7 cellular contexts compared by ENCODE assay signal in genomic region chr16:3101018-3101840, GRCh38. TPM values are rescaled to one million over a fixed set of nuclear protein-coding genes. Genes with fewer than 3 reads are reported as not detected.
DNase-seq lines count a peak whose midpoint lies in the region; ATAC-seq and TF ChIP-seq lines count a peak whose summit lies in the region.

No MANE protein-coding gene starts in this region.

- no peak for TF ChIP-seq POLR2A in gastroesophageal sphincter (IDR thresholded peaks at IDR 0.05)

- TF ChIP-seq EP300 in gastroesophageal sphincter (IDR thresholded peaks at IDR 0.05), result no peak

- peak overlapping the region; percentile 84 for H3K27ac Mint-ChIP-seq in activated CD8-positive, alpha-beta T cell treated with anti-CD3 and anti-CD28 coated beads for 36 hours
- no peak overlapping the region for H3K27ac Mint-ChIP-seq in stimulated activated naive B cell treated with anti-CD40 and anti-IgM and Interleukin-4, amounts not matched to agents 10 μg/mL and 1 μg/mL and 100 μg/mL, for 72 hours

- no peaks in the 10 kb centered on the region for H3K36me3 Mint-ChIP-seq in activated CD8-positive, alpha-beta T cell treated with anti-CD3 and anti-CD28 coated beads for 36 hours (ENCODE audit: low read depth)
- no peaks in the 10 kb centered on the region for H3K36me3 Mint-ChIP-seq in stimulated activated naive B cell treated with anti-CD40 and anti-IgM and Interleukin-4, amounts not matched to agents 10 μg/mL and 1 μg/mL and 100 μg/mL, for 72 hours

- peak overlapping the region; percentile 68 for H3K4me3 Mint-ChIP-seq in activated CD8-positive, alpha-beta T cell treated with anti-CD3 and anti-CD28 coated beads for 36 hours
- H3K4me3 Mint-ChIP-seq in stimulated activated naive B cell treated with anti-CD40 and anti-IgM and Interleukin-4, amounts not matched to agents 10 μg/mL and 1 μg/mL and 100 μg/mL, for 72 hours, result peak overlapping the region; percentile 70 to 75

- no peaks in the 10 kb centered on the region for H3K9me3 ChIP-seq in gastroesophageal sphincter

- H3K9me3 Mint-ChIP-seq in activated CD8-positive, alpha-beta T cell treated with anti-CD3 and anti-CD28 coated beads for 36 hours, result no peaks in the 10 kb centered on the region
- H3K9me3 Mint-ChIP-seq in stimulated activated naive B cell treated with anti-CD40 and anti-IgM and Interleukin-4, amounts not matched to agents 10 μg/mL and 1 μg/mL and 100 μg/mL, for 72 hours, result no peaks in the 10 kb centered on the region

- no peaks in the 10 kb centered on the region for H3K27me3 Mint-ChIP-seq in activated CD8-positive, alpha-beta T cell treated with anti-CD3 and anti-CD28 coated beads for 36 hours
- no peaks in the 10 kb centered on the region for H3K27me3 Mint-ChIP-seq in stimulated activated naive B cell treated with anti-CD40 and anti-IgM and Interleukin-4, amounts not matched to agents 10 μg/mL and 1 μg/mL and 100 μg/mL, for 72 hours

- CTCF ChIA-PET in activated CD8-positive, alpha-beta T cell treated with anti-CD3 and anti-CD28 coated beads for 36 hours (lab: Charles Lee), result interaction anchor here (0.7 to 23.9 kb wide), 15 partner anchors 7 to 73 kb away, joined by 3 to 376 read pairs (median 3); partner anchors contain the start of gene ZNF213

- H3K4me3 ChIP-seq in GM06990 (replicated peaks; ENCODE audit: low read depth, low read length) (no peak overlapping the region; the same call in 1 of the 2 replicates), gastroesophageal sphincter (no peak overlapping the region)

- intact Hi-C loops in activated CD8-positive, alpha-beta T cell treated with anti-CD3 and anti-CD28 coated beads for 36 hours (cut with micrococcal nuclease), result no loop called here

- no peaks in the 10 kb centered on the region for H3K27me3 ChIP-seq in GM06990 (replicated peaks; ENCODE audit: control insufficient read depth, insufficient read depth, low read length)
- peaks cover 61% of the 10 kb centered on the region for H3K27me3 ChIP-seq in gastroesophageal sphincter

- peak overlapping the region in 3 of 4 donors; percentile 15 to 54 (median 47) for H3K27ac ChIP-seq in gastroesophageal sphincter

- H3K36me3 ChIP-seq in GM06990 (ENCODE audit: control insufficient read depth, insufficient read depth, low read length), result no peaks in the 10 kb centered on the region
- no peaks in the 10 kb centered on the region for H3K36me3 ChIP-seq in gastroesophageal sphincter

- peak; percentile 19 for ATAC-seq in activated CD8-positive, alpha-beta T cell treated with anti-CD3 and anti-CD28 coated beads for 36 hours
- ATAC-seq in gastroesophageal sphincter (no peak), GM21723 (IDR thresholded peaks at IDR 0.05; ENCODE audit: unreplicated experiment) (no peak), GM18907 (IDR thresholded peaks at IDR 0.05; ENCODE audit: unreplicated experiment) (no peak)
- no peak for ATAC-seq in stimulated activated naive B cell treated with anti-CD40 and anti-IgM and Interleukin-4, amounts not matched to agents 10 μg/mL and 1 μg/mL and 100 μg/mL, for 72 hours (replicated peaks)

- WGBS in gastroesophageal sphincter (ENCODE audit: low coverage in 1 of 2), 2 donors, result 27 to 52% methylated on average over 14 of the region's 29 CpGs

- POLR2A ChIA-PET in activated CD8-positive, alpha-beta T cell treated with anti-CD3 and anti-CD28 coated beads for 36 hours (lab: Charles Lee), result interaction anchor here (0.8 to 2.0 kb wide), 10 partner anchors 8 to 57 kb away, joined by 3 to 7 read pairs (median 3); no protein-coding TSS in a partner anchor

- peaks cover 0 to 27% (median 4%) of the 10 kb centered on the region in 3 donors for H3K4me1 ChIP-seq in gastroesophageal sphincter

- TF ChIP-seq CTCF in GM06990 (IDR thresholded peaks at IDR 0.05; ENCODE audit: insufficient read depth, low read length, poor library complexity, severe bottlenecking) (peak; percentile 69), gastroesophageal sphincter (IDR thresholded peaks at IDR 0.05) (peak in 2 of 4 experiments; percentile 13 to 41)
- peak; percentile 91 for TF ChIP-seq CTCF in activated CD8-positive, alpha-beta T cell treated with anti-CD3 and anti-CD28 coated beads for 36 hours (IDR thresholded peaks at IDR 0.05)

- peaks cover 27% of the 10 kb centered on the region for H3K4me1 Mint-ChIP-seq in activated CD8-positive, alpha-beta T cell treated with anti-CD3 and anti-CD28 coated beads for 36 hours (ENCODE audit: low read depth)
- H3K4me1 Mint-ChIP-seq in stimulated activated naive B cell treated with anti-CD40 and anti-IgM and Interleukin-4, amounts not matched to agents 10 μg/mL and 1 μg/mL and 100 μg/mL, for 72 hours, result peaks cover 19 to 26% of the 10 kb centered on the region in 2 donors

- no peak for DNase-seq in GM06990 (ENCODE audit: extremely low read depth, insufficient read length)
- peak; percentile 36 for DNase-seq in M059J (ENCODE audit: low read depth)
- DNase-seq in activated CD8-positive, alpha-beta T cell treated with anti-CD3 and anti-CD28 coated beads for 36 hours, result peak; percentile 61
- no peak for DNase-seq in stimulated activated naive B cell treated with anti-CD40 and anti-IgM and Interleukin-4, amounts not matched to agents 10 μg/mL and 1 μg/mL and 100 μg/mL, for 72 hours

RNA-seq across cellular contexts. Expression of gene ZSCAN10, which starts 2.1 kb away (rescaled TPM):
- not detected in 2 replicates for total RNA-seq in M059J (2014; rRNA removed; shearing (Covaris generic))
- under 1 TPM; 0.09 to 0.25 TPM for total RNA-seq in activated CD8-positive, alpha-beta T cell treated with anti-CD3 and anti-CD28 coated beads for 36 hours
- 1 to 10 TPM in 1 of 4 donors, not detected in 3; 1.7 TPM for total RNA-seq in gastroesophageal sphincter

RNA-seq across cellular contexts. Expression of gene ZNF205, which starts 11.2 kb away (rescaled TPM):
- 13.5 and 15.4 TPM in 2 replicates for total RNA-seq in M059J (2014; rRNA removed; shearing (Covaris generic))
- total RNA-seq in activated CD8-positive, alpha-beta T cell treated with anti-CD3 and anti-CD28 coated beads for 36 hours, result not detected
- 10 to 100 TPM; 11.6 to 25.8 (median 20.4) TPM for total RNA-seq in gastroesophageal sphincter

RNA-seq across cellular contexts. Expression of gene ZNF213, which starts 33.6 kb away (rescaled TPM):
- total RNA-seq in M059J (2014; rRNA removed; shearing (Covaris generic)), result 1.1 and 6.2 TPM in 2 replicates
- total RNA-seq in activated CD8-positive, alpha-beta T cell treated with anti-CD3 and anti-CD28 coated beads for 36 hours, result 1 to 10 TPM; 6.1 to 7.5 TPM
- total RNA-seq in gastroesophageal sphincter, result 10 to 100 TPM in 2 of 4 donors, 1 to 10 TPM in 2; 3.6 to 22.3 (median 12.2) TPM

RNA-seq across cellular contexts. Expression of gene IL32, which starts 35.8 kb away (rescaled TPM):
- 51.5 and 62.5 TPM in 2 replicates for total RNA-seq in M059J (2014; rRNA removed; shearing (Covaris generic))
- total RNA-seq in activated CD8-positive, alpha-beta T cell treated with anti-CD3 and anti-CD28 coated beads for 36 hours, result 100 to 1,000 TPM; 971 to 974 TPM
- 10 to 100 TPM in 3 of 4 donors, 1 to 10 TPM in 1; 2.6 to 39.0 (median 21.6) TPM for total RNA-seq in gastroesophageal sphincter

RNA-seq across cellular contexts. Expression of gene MMP25, which starts 54.9 kb away (rescaled TPM):
- total RNA-seq in M059J (2014; rRNA removed; shearing (Covaris generic)), result 0.02 TPM in 1 of 2 replicates, not detected in the other
- 1 to 10 TPM; 1.1 to 1.5 TPM for total RNA-seq in activated CD8-positive, alpha-beta T cell treated with anti-CD3 and anti-CD28 coated beads for 36 hours
- total RNA-seq in gastroesophageal sphincter, result 1 to 10 TPM in 2 of 4 donors, not detected in 2; 1.6 to 2.6 TPM

Comparison
In these comparisons a context has a peak if more than half of its experiments do, and no peak if none do; other contexts are left out.
1. DNase-seq: peak in M059J (single experiment) and activated CD8-positive, alpha-beta T cell treated with anti-CD3 and anti-CD28 coated beads for 36 hours (single experiment); none in GM06990 (single experiment) and stimulated activated naive B cell treated with anti-CD40 and anti-IgM and Interleukin-4, amounts not matched to agents 10 μg/mL and 1 μg/mL and 100 μg/mL, for 72 hours (single experiment).
2. RNA of gene ZNF205, which starts 11.2 kb away (total RNA-seq): 11.6 to 25.8 TPM in gastroesophageal sphincter and 13.5 to 15.4 TPM in M059J; not detected in activated CD8-positive, alpha-beta T cell treated with anti-CD3 and anti-CD28 coated beads for 36 hours; every median in the first group is over 10 times any median in the second.